ENCODE assay signal across 8 cellular contexts in genomic region chr7:150986099-150986512, GRCh38. TPM values are rescaled to one million over a fixed set of nuclear protein-coding genes. Genes with fewer than 3 reads are reported as not detected.
DNase-seq lines count a peak whose midpoint lies in the region; ATAC-seq, FAIRE-seq and TF ChIP-seq lines count a peak whose summit lies in the region.

No MANE protein-coding gene starts in this region.

- no peak overlapping the region for H3K18ac ChIP-seq in mesendoderm (ENCODE audit: low read length)

- H3K27me3 ChIP-seq in WERI-Rb-1 (ENCODE audit: insufficient read depth, low read depth, severe bottlenecking): no peaks in the 10 kb centered on the region
- no peaks in the 10 kb centered on the region for H3K27me3 ChIP-seq in dorsolateral prefrontal cortex
- no peaks in the 10 kb centered on the region for H3K27me3 ChIP-seq in mesendoderm (ENCODE audit: insufficient read depth, low read length, poor library complexity)
- H3K27me3 ChIP-seq in upper lobe of left lung: peaks cover 0 to 7% (median 0%) of the 10 kb centered on the region in 4 donors

- no peak overlapping the region for H3K4ac ChIP-seq in mesendoderm (ENCODE audit: low read depth, low read length)

- POLR2A ChIA-PET in A549 (lab: Yijun Ruan, JAX): no interaction called here

- WGBS in A549 (ENCODE audit: missing lambda C conversion rate): 3% methylated on average over 10 of the region's 16 CpGs
- no CpG with 5 or more reads among the region's 16 CpGs for WGBS in mesendoderm (ENCODE audit: extremely low coverage, insufficient coverage, low lambda C conversion rate)
- WGBS in upper lobe of left lung, 2 donors: 4 to 9% methylated on average over 14 to 16 of the region's 16 CpGs

- intact Hi-C loops in dorsolateral prefrontal cortex (cut with DNase I): loop anchor here (5.0 to 10.0 kb wide), 2 partner anchors 209 to 611 kb away; partner anchors contain the start of gene ZNF775 (in 1 of the 2)

- H3K4me1 ChIP-seq in A549: no peaks in the 10 kb centered on the region
- H3K4me1 ChIP-seq in mesendoderm (ENCODE audit: control insufficient read depth, low read depth, low read length): no peaks in the 10 kb centered on the region
- peaks cover 11 to 28% (median 24%) of the 10 kb centered on the region in 4 donors for H3K4me1 ChIP-seq in upper lobe of left lung

- H2AK5ac ChIP-seq in mesendoderm (ENCODE audit: low read length): no peak overlapping the region

- H4K5ac ChIP-seq in mesendoderm (ENCODE audit: low read length): no peak overlapping the region

- CTCF ChIA-PET in A549 (lab: Yijun Ruan, JAX): interaction anchor here (0.6 to 5.9 kb wide), 27 partner anchors 8 to 637 kb away, joined by 3 to 95 read pairs (median 5); partner anchors contain the start of gene ATG9B

- TF ChIP-seq EP300 in A549 (IDR thresholded peaks at IDR 0.05) (no peak), upper lobe of left lung (IDR thresholded peaks at IDR 0.05) (no peak)

- no peak overlapping the region for H2BK5ac ChIP-seq in mesendoderm (ENCODE audit: low read length)

- H3K23ac ChIP-seq in mesendoderm (ENCODE audit: low read length): no peak overlapping the region

- DNase-seq in A549 (ENCODE audit: low read depth in 1 of 2, low spot score in 1 of 2) (peak; percentile 64 to 79), GM12864 (ENCODE audit: low read depth) (no peak), NCI-H1694 (lab: John Stamatoyannopoulos, UW) (peak; percentile 86), WERI-Rb-1 (peak; percentile 82), dorsolateral prefrontal cortex (peak; percentile 67 to 85 (median 78)), mesendoderm (peak; percentile 71), upper lobe of left lung (no peak), urothelium cell line (ENCODE audit: low spot score) (no peak)

- no peak overlapping the region for H3K56ac ChIP-seq in mesendoderm (ENCODE audit: low read length)

- H3K9me3 ChIP-seq in A549 (peaks cover 17% of the 10 kb centered on the region), WERI-Rb-1 (ENCODE audit: severe bottlenecking) (peaks cover 10% of the 10 kb centered on the region), upper lobe of left lung (peaks cover 0 to 11% (median under 1%) of the 10 kb centered on the region in 4 donors)

- no peak overlapping the region for H2BK120ac ChIP-seq in mesendoderm (ENCODE audit: low read depth, low read length)

- H3K79me2 ChIP-seq in mesendoderm (ENCODE audit: control insufficient read depth, insufficient read depth, low read length): no peaks in the 10 kb centered on the region

- no peak for FAIRE-seq in A549 (lab: Jason Lieb, UNC)
- no peak for FAIRE-seq in urothelium cell line (lab: Jason Lieb, UNC)

- H2BK15ac ChIP-seq in mesendoderm (replicated peaks; ENCODE audit: low read depth): no peak overlapping the region

- TF ChIP-seq RAD21 in A549 (conservative IDR thresholded peaks at IDR 0.05 in 1 of 2, IDR thresholded peaks at IDR 0.05 in 1 of 2): peak; percentile 44 to 62; a peak in 4 of 5 replicates

- H3K4me2 ChIP-seq in A549 (no peak overlapping the region), mesendoderm (ENCODE audit: low read length) (no peak overlapping the region)

- H3K9ac ChIP-seq in mesendoderm (ENCODE audit: low read length): no peak overlapping the region

- TF ChIP-seq POLR2A in A549 (IDR thresholded peaks at IDR 0.05; ENCODE audit: low read length) (no peak), upper lobe of left lung (IDR thresholded peaks at IDR 0.05) (no peak)

- H3K79me1 ChIP-seq in mesendoderm (ENCODE audit: low read length): no peaks in the 10 kb centered on the region

- ATAC-seq in A549: peak; percentile 70 to 87
- ATAC-seq in upper lobe of left lung (ENCODE audit: low FRiP score in 2 of 2): peak; percentile 60 to 65

- H3K27ac ChIP-seq in A549: no peak overlapping the region
- H3K27ac ChIP-seq in WERI-Rb-1: peak overlapping the region; percentile 35; the same call in 1 of the 2 replicates
- peak overlapping the region in 2 of 59 donors; percentile 31 to 40 for H3K27ac ChIP-seq in dorsolateral prefrontal cortex
- no peak overlapping the region for H3K27ac ChIP-seq in mesendoderm (ENCODE audit: low read depth, low read length)
- no peak overlapping the region for H3K27ac ChIP-seq in upper lobe of left lung

- no peak overlapping the region for H3K4me3 ChIP-seq in A549
- H3K4me3 ChIP-seq in GM12864 (ENCODE audit: low read depth, low read length): no peak overlapping the region
- no peak overlapping the region for H3K4me3 ChIP-seq in WERI-Rb-1 (ENCODE audit: low read depth, low read length)
- H3K4me3 ChIP-seq in dorsolateral prefrontal cortex: no peak overlapping the region
- H3K4me3 ChIP-seq in mesendoderm (ENCODE audit: low read length): no peak overlapping the region
- H3K4me3 ChIP-seq in upper lobe of left lung: no peak overlapping the region

- H4K8ac ChIP-seq in mesendoderm (ENCODE audit: low read depth, low read length): no peak overlapping the region

- H3K36me3 ChIP-seq in WERI-Rb-1 (no peaks in the 10 kb centered on the region), mesendoderm (ENCODE audit: control insufficient read depth, insufficient read depth, low read length) (no peaks in the 10 kb centered on the region), upper lobe of left lung (no peaks in the 10 kb centered on the region)

- peak; percentile 61 for TF ChIP-seq CTCF in A549 (IDR thresholded peaks at IDR 0.05)
- TF ChIP-seq CTCF in GM12864 (IDR thresholded peaks at IDR 0.05; ENCODE audit: low read depth, low read length, missing control alignments): peak; percentile 84
- TF ChIP-seq CTCF in WERI-Rb-1 (IDR thresholded peaks at IDR 0.05; ENCODE audit: low read depth, low read length): peak; percentile 91
- TF ChIP-seq CTCF in dorsolateral prefrontal cortex (IDR thresholded peaks at IDR 0.05 in 54 of 56, conservative IDR thresholded peaks at IDR 0.05 in 2 of 56; ENCODE audit: low read depth in 1 of 56, partially characterized antibody in 56 of 56): peak in 55 of 56 donors; percentile 36 to 87 (median 77)
- TF ChIP-seq CTCF in upper lobe of left lung (IDR thresholded peaks at IDR 0.05): peak; percentile 30 to 68 (median 56)

TF ChIP-seq in A549, 52 proteins besides CTCF, POLR2A, EP300 and RAD21 (continues in another document):
- TF ChIP-seq SMC3 (IDR thresholded peaks at IDR 0.05): peak; percentile 61
- no peak for TF ChIP-seq MAX (IDR thresholded peaks at IDR 0.05)
- no peak for TF ChIP-seq ELK1 (IDR thresholded peaks at IDR 0.05; ENCODE audit: low read depth, low read length)
- TF ChIP-seq FOSL2 (IDR thresholded peaks at IDR 0.05): no peak
- TF ChIP-seq FOSL2 (CRISPR knock-in tag; IDR thresholded peaks at IDR 0.05): no peak

RNA-seq across cellular contexts. Expression of gene NOS3, which starts 4.7 kb away (rescaled TPM):
- 0.42 and 0.52 TPM in 2 replicates for polyA plus RNA-seq in A549 (2011; rRNA removed)
- polyA plus RNA-seq in A549 (2012; cell fraction: cytosol; rRNA removed): 1.1 and 1.9 TPM in 2 replicates
- polyA plus RNA-seq in A549 (2012; cell fraction: nucleus; rRNA removed): 1.1 and 3.2 TPM in 2 replicates
- 0.46 to 0.71 TPM (median 0.51 TPM) in 3 replicates for polyA plus RNA-seq in A549 (2017; fragmentation: RNase III; extraction: RNeasy Plus Mini Kit Qiagen cat#74134 plus additional on column Dnase treatment)
- polyA minus RNA-seq in A549 (2011; rRNA and poly(A)+ RNA removed): not detected in 2 replicates
- total RNA-seq in dorsolateral prefrontal cortex: 10 to 100 TPM in 67 of 120 experiments, 1 to 10 TPM in 53; 3.3 to 39.1 (median 10.8) TPM
- polyA plus RNA-seq in mesendoderm (2013, experiment 1 of 2): 2.6 TPM
- polyA plus RNA-seq in mesendoderm (2013, experiment 2 of 2): 2.6 TPM
- 10 to 100 TPM in 4 of 6 donors, 1 to 10 TPM in 2; 3.1 to 95.3 (median 16.2) TPM for total RNA-seq in upper lobe of left lung

RNA-seq across cellular contexts. Expression of gene KCNH2, which starts 8.0 kb away (rescaled TPM):
- polyA plus RNA-seq in A549 (2011; rRNA removed) (0.26 and 0.44 TPM in 2 replicates), A549 (2017; fragmentation: RNase III; extraction: RNeasy Plus Mini Kit Qiagen cat#74134 plus additional on column Dnase treatment) (0.41 to 0.45 TPM (median 0.41 TPM) in 3 replicates)
- polyA plus RNA-seq in A549 (2012; cell fraction: cytosol; rRNA removed): 0.61 and 0.78 TPM in 2 replicates
- polyA plus RNA-seq in A549 (2012; cell fraction: nucleus; rRNA removed): 0.84 and 1.3 TPM in 2 replicates
- 0.41 and 0.78 TPM in 2 replicates for polyA minus RNA-seq in A549 (2011; rRNA and poly(A)+ RNA removed)
- total RNA-seq in dorsolateral prefrontal cortex (10 to 100 TPM in 118 of 120 experiments, 1 to 10 TPM in 2; 7.8 to 27.9 (median 19.3) TPM), upper lobe of left lung (1 to 10 TPM in 5 of 6 donors, under 1 TPM in 1; 0.59 to 5.7 (median 3.1) TPM)
- polyA plus RNA-seq in mesendoderm (2013, experiment 1 of 2): 0.93 TPM
- polyA plus RNA-seq in mesendoderm (2013, experiment 2 of 2): 0.73 TPM

RNA-seq across cellular contexts. Expression of gene ATG9B, which starts 38.2 kb away (rescaled TPM):
- polyA plus RNA-seq in A549 (2011; rRNA removed) (0.06 and 0.19 TPM in 2 replicates), A549 (2017; fragmentation: RNase III; extraction: RNeasy Plus Mini Kit Qiagen cat#74134 plus additional on column Dnase treatment) (0.17 to 0.23 TPM (median 0.21 TPM) in 3 replicates)
- 0.25 and 0.26 TPM in 2 replicates for polyA plus RNA-seq in A549 (2012; cell fraction: cytosol; rRNA removed)
- polyA plus RNA-seq in A549 (2012; cell fraction: nucleus; rRNA removed): 1.8 and 2.5 TPM in 2 replicates
- polyA minus RNA-seq in A549 (2011; rRNA and poly(A)+ RNA removed): not detected in 2 replicates
- total RNA-seq in dorsolateral prefrontal cortex (10 to 100 TPM in 4 of 120 experiments, 1 to 10 TPM in 115, under 1 TPM in 1; 0.95 to 17.2 (median 4.5) TPM), upper lobe of left lung (1 to 10 TPM in 3 of 6 donors, under 1 TPM in 3; 0.46 to 5.2 (median 1.0) TPM)
- 1.1 TPM for polyA plus RNA-seq in mesendoderm (2013, experiment 1 of 2)
- 0.53 TPM for polyA plus RNA-seq in mesendoderm (2013, experiment 2 of 2)

RNA-seq across cellular contexts. Expression of gene ABCB8, which starts 42.1 kb away (rescaled TPM):
- polyA plus RNA-seq in A549 (2011; rRNA removed) (19.6 and 22.7 TPM in 2 replicates), A549 (2017; fragmentation: RNase III; extraction: RNeasy Plus Mini Kit Qiagen cat#74134 plus additional on column Dnase treatment) (34.3 to 41.1 TPM (median 38.6 TPM) in 3 replicates)
- polyA plus RNA-seq in A549 (2012; cell fraction: cytosol; rRNA removed): 36.8 and 46.8 TPM in 2 replicates
- polyA plus RNA-seq in A549 (2012; cell fraction: nucleus; rRNA removed): 159 and 182 TPM in 2 replicates
- 47.4 and 60.3 TPM in 2 replicates for polyA minus RNA-seq in A549 (2011; rRNA and poly(A)+ RNA removed)
- total RNA-seq in dorsolateral prefrontal cortex (100 to 1,000 TPM in 3 of 120 experiments, 10 to 100 TPM in 117; 52.6 to 110 (median 74.3) TPM), upper lobe of left lung (10 to 100 TPM; 38.3 to 58.7 (median 42.5) TPM)
- polyA plus RNA-seq in mesendoderm (2013, experiment 1 of 2): 7.0 TPM
- polyA plus RNA-seq in mesendoderm (2013, experiment 2 of 2): 6.8 TPM

Comparison
In these comparisons a context has a peak if more than half of its experiments do, and no peak if none do; other contexts are left out.
1. DNase-seq: peak in A549 (2 of 2), NCI-H1694 (single experiment), WERI-Rb-1 (single experiment), dorsolateral prefrontal cortex (10 of 10) and mesendoderm (single experiment); none in GM12864 (single experiment), upper lobe of left lung (0 of 2) and urothelium cell line (single experiment).
2. Peak in every context shown above with its lines, with median percentiles within 50 percentile points of each other: CTCF ChIP-seq.